Comparison of ENCODE assay signal across 1 cellular context in the genomic region with DNA sequence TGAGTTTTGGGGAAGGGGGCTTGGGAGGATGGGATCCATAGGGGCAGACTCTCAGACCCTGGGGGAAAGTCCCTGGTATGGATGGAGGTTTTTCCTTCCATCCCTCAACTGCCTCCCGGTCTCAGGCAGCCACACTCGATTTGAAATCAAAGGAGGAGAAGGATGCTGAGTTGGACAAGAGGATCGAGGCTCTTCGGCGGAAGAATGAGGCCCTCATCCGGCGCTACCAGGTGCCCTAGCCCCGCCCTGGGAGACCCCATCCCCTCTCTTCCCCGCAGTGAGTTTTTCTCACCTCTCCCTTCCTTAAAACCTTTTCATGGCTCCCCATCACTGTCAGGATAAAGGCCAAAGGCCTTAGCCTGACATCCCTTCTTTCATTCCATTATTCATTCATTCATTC.
TF ChIP-seq lines count a peak whose summit lies in the region.

No MANE protein-coding gene starts in this region.

TF ChIP-seq in WTC11, 78 proteins besides CTCF, POLR2A, EP300 and RAD21 (continued from another document):
- TF ChIP-seq NFYB (CRISPR knock-in tag; conservative IDR thresholded peaks at IDR 0.05; ENCODE audit: low read depth) (no peak), ZNF423 (CRISPR knock-in tag; IDR thresholded peaks at IDR 0.05) (no peak), TEAD1 (CRISPR knock-in tag; IDR thresholded peaks at IDR 0.05) (no peak), ZNF512 (CRISPR knock-in tag; IDR thresholded peaks at IDR 0.05; ENCODE audit: borderline replicate concordance) (no peak), ATF6 (CRISPR knock-in tag; IDR thresholded peaks at IDR 0.05) (no peak), ARID4B (CRISPR knock-in tag; IDR thresholded peaks at IDR 0.05; ENCODE audit: borderline replicate concordance) (no peak), GABPB1 (CRISPR knock-in tag; IDR thresholded peaks at IDR 0.05) (no peak), STAT6 (CRISPR knock-in tag; conservative IDR thresholded peaks at IDR 0.05; ENCODE audit: low read depth) (no peak), TP53 (CRISPR knock-in tag; IDR thresholded peaks at IDR 0.05) (no peak), SP1 (CRISPR knock-in tag; conservative IDR thresholded peaks at IDR 0.05) (no peak)
- TF ChIP-seq, protein P1, sequence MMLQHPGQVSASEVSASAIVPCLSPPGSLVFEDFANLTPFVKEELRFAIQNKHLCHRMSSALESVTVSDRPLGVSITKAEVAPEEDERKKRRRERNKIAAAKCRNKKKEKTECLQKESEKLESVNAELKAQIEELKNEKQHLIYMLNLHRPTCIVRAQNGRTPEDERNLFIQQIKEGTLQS (CRISPR knock-in tag; conservative IDR thresholded peaks at IDR 0.05) = no peak
- TF ChIP-seq, protein P2, sequence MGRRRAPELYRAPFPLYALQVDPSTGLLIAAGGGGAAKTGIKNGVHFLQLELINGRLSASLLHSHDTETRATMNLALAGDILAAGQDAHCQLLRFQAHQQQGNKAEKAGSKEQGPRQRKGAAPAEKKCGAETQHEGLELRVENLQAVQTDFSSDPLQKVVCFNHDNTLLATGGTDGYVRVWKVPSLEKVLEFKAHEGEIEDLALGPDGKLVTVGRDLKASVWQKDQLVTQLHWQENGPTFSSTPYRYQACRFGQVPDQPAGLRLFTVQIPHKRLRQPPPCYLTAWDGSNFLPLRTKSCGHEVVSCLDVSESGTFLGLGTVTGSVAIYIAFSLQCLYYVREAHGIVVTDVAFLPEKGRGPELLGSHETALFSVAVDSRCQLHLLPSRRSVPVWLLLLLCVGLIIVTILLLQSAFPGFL (CRISPR knock-in tag; IDR thresholded peaks at IDR 0.05; ENCODE audit: borderline replicate concordance) = no peak
